31 cellular contexts compared by ENCODE assay signal in genomic region chr11:7549681-7550080, GRCh38.
"Had no signal": no experiment of that assay in that cellular context is flagged by ENCODE, and none has a peak within 500 bp of the region (broad histone marks: within the 10 kb centered on the region; RNA-seq: fewer than 3 reads in every experiment).

No MANE protein-coding gene starts in this region.

- H3K4me3 Mint-ChIP-seq: activated CD8-positive, alpha-beta T cell treated with anti-CD3 and anti-CD28 coated beads for 36 hours; activated naive CD4-positive, alpha-beta T cell treated with anti-CD3 and anti-CD28 coated beads for 36 hours; activated naive CD4-positive, alpha-beta T cell treated with anti-CD3 and anti-CD28 coated beads, Interleukin-2, amount 50 U/mL, for 24 hours; activated naive CD8-positive, alpha-beta T cell treated with anti-CD3 and anti-CD28 coated beads for 36 hours; activated naive CD8-positive, alpha-beta T cell treated with anti-CD3 and anti-CD28 coated beads, Interleukin-2, amount 50 U/mL, for 24 hours; activated T-cell treated with anti-CD3 and anti-CD28 coated beads, Interleukin-2, amount 50 U/mL, for 4 hours; effector memory CD8-positive, alpha-beta T cell; WTC11 had no signal

- H3K9me3 ChIP-seq: adrenal gland, body of pancreas, esophagus muscularis mucosa, gastrocnemius medialis, heart left ventricle had no signal

- H3K36me3 ChIP-seq: adrenal gland, gastrocnemius medialis had no signal

- H3K27me3 Mint-ChIP-seq: activated CD8-positive, alpha-beta T cell treated with anti-CD3 and anti-CD28 coated beads for 36 hours; activated naive CD4-positive, alpha-beta T cell treated with anti-CD3 and anti-CD28 coated beads, Interleukin-2, amount 50 U/mL, for 24 hours; activated naive CD8-positive, alpha-beta T cell treated with anti-CD3 and anti-CD28 coated beads for 36 hours; activated naive CD8-positive, alpha-beta T cell treated with anti-CD3 and anti-CD28 coated beads, Interleukin-2, amount 50 U/mL, for 24 hours; effector memory CD8-positive, alpha-beta T cell had no signal

- H3K9me3 Mint-ChIP-seq: activated CD8-positive, alpha-beta T cell treated with anti-CD3 and anti-CD28 coated beads for 36 hours; activated naive CD4-positive, alpha-beta T cell treated with anti-CD3 and anti-CD28 coated beads for 36 hours; activated naive CD4-positive, alpha-beta T cell treated with anti-CD3 and anti-CD28 coated beads, Interleukin-2, amount 50 U/mL, for 24 hours; activated naive CD8-positive, alpha-beta T cell treated with anti-CD3 and anti-CD28 coated beads for 36 hours; activated naive CD8-positive, alpha-beta T cell treated with anti-CD3 and anti-CD28 coated beads, Interleukin-2, amount 50 U/mL, for 24 hours; activated T-cell treated with anti-CD3 and anti-CD28 coated beads, Interleukin-2, amount 50 U/mL, for 4 hours; activated T-helper 2 cell treated with anti-CD3 and anti-CD28 coated beads, Interferon-gamma antibody, Interleukin-2, Interleukin-4, amounts not matched to agents 10 μg/mL and 5 μg/mL and 100 μg/mL, durations not matched to agents 14 hours and 24 hours and 36 hours; effector memory CD8-positive, alpha-beta T cell; WTC11 had no signal

- H3K27me3 ChIP-seq: adrenal gland, body of pancreas, esophagus muscularis mucosa, foreskin keratinocyte, gastrocnemius medialis, heart left ventricle had no signal

- H3K4me1 Mint-ChIP-seq: activated naive CD4-positive, alpha-beta T cell treated with anti-CD3 and anti-CD28 coated beads, Interleukin-2, amount 50 U/mL, for 24 hours had no signal

- H3K4me3 ChIP-seq: adrenal gland, body of pancreas, esophagus muscularis mucosa, gastrocnemius medialis, heart left ventricle had no signal

- ATAC-seq: body of pancreas; effector memory CD8-positive, alpha-beta T cell; foreskin keratinocyte; gastrocnemius medialis; heart left ventricle had no signal

- DNase-seq: activated CD4-positive, alpha-beta T cell treated with anti-CD3 and anti-CD28 coated beads for 48 hours; activated CD4-positive, alpha-beta T cell treated with anti-CD3 and anti-CD28 coated beads, Interleukin-2, amount 50 U/mL, for 1 hour; activated CD4-positive, alpha-beta T cell treated with anti-CD3 and anti-CD28 coated beads, Interleukin-2, amount 50 U/mL, for 48 hours; activated CD8-positive, alpha-beta memory T cell treated with anti-CD3 and anti-CD28 coated beads for 24 hours; activated CD8-positive, alpha-beta T cell treated with anti-CD3 and anti-CD28 coated beads for 36 hours; activated effector memory CD4-positive, alpha-beta T cell treated with anti-CD3 and anti-CD28 coated beads, Interleukin-2, amount 50 U/mL, for 16 hours; activated naive CD4-positive, alpha-beta T cell treated with anti-CD3 and anti-CD28 coated beads for 36 hours; activated naive CD8-positive, alpha-beta T cell treated with anti-CD3 and anti-CD28 coated beads for 36 hours; activated naive CD8-positive, alpha-beta T cell treated with anti-CD3 and anti-CD28 coated beads, Interleukin-2, amount 50 U/mL, for 24 hours; activated T-cell treated with anti-CD3 and anti-CD28 coated beads, Interleukin-2, amount 50 U/mL, for 4 hours; adrenal gland; amygdala; aorta; body of pancreas; caudate nucleus; cortex of kidney; dermis blood vessel endothelial cell; effector CD4-positive, alpha-beta T cell; effector memory CD8-positive, alpha-beta T cell; erythroblast; foreskin keratinocyte; gastrocnemius medialis; glutamatergic neuron; heart left ventricle; T-helper 1 cell; T-helper 2 cell had no signal

- H3K27ac Mint-ChIP-seq: activated CD8-positive, alpha-beta T cell treated with anti-CD3 and anti-CD28 coated beads for 36 hours; activated naive CD4-positive, alpha-beta T cell treated with anti-CD3 and anti-CD28 coated beads for 36 hours; activated naive CD4-positive, alpha-beta T cell treated with anti-CD3 and anti-CD28 coated beads, Interleukin-2, amount 50 U/mL, for 24 hours; activated naive CD8-positive, alpha-beta T cell treated with anti-CD3 and anti-CD28 coated beads for 36 hours; activated naive CD8-positive, alpha-beta T cell treated with anti-CD3 and anti-CD28 coated beads, Interleukin-2, amount 50 U/mL, for 24 hours; activated T-helper 2 cell treated with anti-CD3 and anti-CD28 coated beads, Interferon-gamma antibody, Interleukin-2, Interleukin-4, amounts not matched to agents 10 μg/mL and 5 μg/mL and 100 μg/mL, durations not matched to agents 14 hours and 24 hours and 36 hours; effector memory CD8-positive, alpha-beta T cell; WTC11 had no signal

- H3K27ac ChIP-seq: adrenal gland, body of pancreas, esophagus muscularis mucosa, foreskin keratinocyte, heart left ventricle, VCaP had no signal

- H3K36me3 Mint-ChIP-seq: activated naive CD8-positive, alpha-beta T cell treated with anti-CD3 and anti-CD28 coated beads for 36 hours; WTC11 had no signal

- H3K4me1 ChIP-seq: body of pancreas had no signal
